In genomic region chr12:95715177-95715576, GRCh38 we compare ENCODE assay signal across 22 cellular contexts.
DNase-seq lines count a peak whose midpoint lies in the region; ATAC-seq, FAIRE-seq and TF ChIP-seq lines count a peak whose summit lies in the region.
"Had no signal": no experiment of that assay in that cellular context is flagged by ENCODE, and none has a peak within 500 bp of the region (broad histone marks: within the 10 kb centered on the region; RNA-seq: fewer than 3 reads in every experiment).

No MANE protein-coding gene starts in this region.

- H3K9me3 ChIP-seq in IMR-90 (ENCODE audit: control insufficient read depth, insufficient read depth, low read length) (no peaks in the 10 kb centered on the region), K562 (replicated peaks; ENCODE audit: control insufficient read depth, insufficient read depth, low read depth, low read length) (no peaks in the 10 kb centered on the region), trophoblast cell (ENCODE audit: insufficient read depth, low read depth, low read length) (peaks cover 2% of the 10 kb centered on the region)
- H3K9me3 ChIP-seq: BLaER1 had no signal

- H3K79me1 ChIP-seq in IMR-90 (ENCODE audit: low read depth in 1 of 2, low read length in 2 of 2), result peaks cover 0 to 14% of the 10 kb centered on the region in 2 experiments; a peak in 1 of 4 replicates
- no peaks in the 10 kb centered on the region for H3K79me1 ChIP-seq in trophoblast cell (ENCODE audit: low read length)

- POLR2A ChIA-PET in IMR-90 (lab: Charles Lee; ENCODE audit: unreplicated experiment), result no interaction called here
- POLR2A ChIA-PET in K562 (lab: Yijun Ruan, JAX), result no interaction called here

- BruUV-seq in IMR-90 (replicated peaks; lab: Mats Ljungman, UMichigan) (no TSS peak), K562 (replicated peaks; lab: Mats Ljungman, UMichigan) (no TSS peak)

- H2AFZ ChIP-seq in IMR-90 (replicated peaks; ENCODE audit: low read length, poor library complexity) (no peak overlapping the region), K562 (ENCODE audit: low read depth, low read length) (no peak overlapping the region), trophoblast cell (ENCODE audit: insufficient read depth, low read length, poor library complexity) (no peak overlapping the region)
- H2AFZ ChIP-seq: GM23248 had no signal

- TF ChIP-seq RAD21 in IMR-90 (IDR thresholded peaks at IDR 0.05; ENCODE audit: low read length) (no peak), K562 (CRISPR knock-in tag; conservative IDR thresholded peaks at IDR 0.05 in 1 of 2, IDR thresholded peaks at IDR 0.05 in 1 of 2) (no peak)

- no peak overlapping the region for H3K4me3 Mint-ChIP-seq in activated T-helper 2 cell treated with anti-CD3 and anti-CD28 coated beads, Interferon-gamma antibody, Interleukin-2, Interleukin-4, amounts not matched to agents 10 μg/mL and 5 μg/mL and 100 μg/mL, durations not matched to agents 14 hours and 24 hours and 36 hours (ENCODE audit: low read depth)
- H3K4me3 Mint-ChIP-seq: B cell; CD4-positive, alpha-beta T cell; CD8-positive, alpha-beta memory T cell had no signal

- H3K79me2 ChIP-seq in K562 (ENCODE audit: control insufficient read depth, insufficient read depth, low read length), result no peaks in the 10 kb centered on the region
- no peaks in the 10 kb centered on the region for H3K79me2 ChIP-seq in trophoblast cell (ENCODE audit: control insufficient read depth, insufficient read depth, low read length, poor library complexity)

- no peak overlapping the region for H3K18ac ChIP-seq in IMR-90 (ENCODE audit: low read depth, low read length)
- H3K18ac ChIP-seq in trophoblast cell (ENCODE audit: low read length), result no peak overlapping the region

- no peak overlapping the region for H3K27ac Mint-ChIP-seq in activated T-helper 2 cell treated with anti-CD3 and anti-CD28 coated beads, Interferon-gamma antibody, Interleukin-2, Interleukin-4, amounts not matched to agents 10 μg/mL and 5 μg/mL and 100 μg/mL, durations not matched to agents 14 hours and 24 hours and 36 hours
- H3K27ac Mint-ChIP-seq: B cell; CD4-positive, alpha-beta T cell had no signal

- H3K9ac ChIP-seq in IMR-90 (ENCODE audit: low read depth, low read length), result no peak overlapping the region
- no peak overlapping the region for H3K9ac ChIP-seq in K562 (ENCODE audit: insufficient read depth in 1 of 2, low read depth in 2 of 2, low read length in 2 of 2)
- H3K9ac ChIP-seq in trophoblast cell (ENCODE audit: low read length), result peak overlapping the region; percentile 15
- H3K9ac ChIP-seq: BLaER1, GM23248 had no signal

- no peaks in the 10 kb centered on the region for H3K36me3 Mint-ChIP-seq in activated T-helper 2 cell treated with anti-CD3 and anti-CD28 coated beads, Interferon-gamma antibody, Interleukin-2, Interleukin-4, amounts not matched to agents 10 μg/mL and 5 μg/mL and 100 μg/mL, durations not matched to agents 14 hours and 24 hours and 36 hours (ENCODE audit: low read depth)
- H3K36me3 Mint-ChIP-seq: CD8-positive, alpha-beta memory T cell had no signal

- ATAC-seq in IMR-90 (ENCODE audit: low read depth), result no peak
- no peak for ATAC-seq in K562
- ATAC-seq: GM12878, HCT116 had no signal

- no CpG with 5 or more reads among the region's 1 CpG for WGBS in IMR-90 (ENCODE audit: extremely low coverage in 2 of 2, insufficient read length in 1 of 2), 2 experiments
- WGBS in K562 (ENCODE audit: insufficient coverage, low coverage, missing lambda C conversion rate), result 0% methylated on average over 1 of the region's 1 CpG
- no CpG with 5 or more reads among the region's 1 CpG for WGBS in trophoblast cell (ENCODE audit: extremely low coverage, insufficient coverage, insufficient read length)

- dilution Hi-C loops in IMR-90 (cut with HindIII; ENCODE audit: low sequenced_read_pairs, unreplicated experiment), result no loop called here

- H3K23ac ChIP-seq in IMR-90 (ENCODE audit: low read depth, low read length) (peak overlapping the region; percentile 29; the same call in 1 of the 2 replicates), trophoblast cell (ENCODE audit: low read length) (no peak overlapping the region)

- TF ChIP-seq CTCF in IMR-90 (conservative IDR thresholded peaks at IDR 0.05; ENCODE audit: low read depth, low read length), result no peak
- TF ChIP-seq CTCF in K562 (IDR thresholded peaks at IDR 0.05 in 2 of 3, conservative IDR thresholded peaks at IDR 0.05 in 1 of 3; ENCODE audit: insufficient read depth in 2 of 3, low read depth in 1 of 3, low read length in 3 of 3), result no peak

- no peaks in the 10 kb centered on the region for H3K4me1 Mint-ChIP-seq in activated T-helper 2 cell treated with anti-CD3 and anti-CD28 coated beads, Interferon-gamma antibody, Interleukin-2, Interleukin-4, amounts not matched to agents 10 μg/mL and 5 μg/mL and 100 μg/mL, durations not matched to agents 14 hours and 24 hours and 36 hours (ENCODE audit: low read depth)
- H3K4me1 Mint-ChIP-seq: B cell; CD8-positive, alpha-beta memory T cell had no signal

- in situ Hi-C loops in IMR-90 (cut with MboI; ENCODE audit: low sequenced_read_pairs), result no loop called here
- in situ Hi-C loops in K562 (cut with MboI), result no loop called here

- H3K27me3 ChIP-seq in IMR-90 (ENCODE audit: control insufficient read depth, insufficient read depth, low read length) (no peaks in the 10 kb centered on the region), K562 (ENCODE audit: control insufficient read depth in 2 of 2, insufficient read depth in 2 of 2, low read length in 2 of 2) (no peaks in the 10 kb centered on the region), trophoblast cell (ENCODE audit: insufficient read depth, low read length) (no peaks in the 10 kb centered on the region)
- H3K27me3 ChIP-seq: BLaER1 had no signal

- H2BK5ac ChIP-seq in IMR-90 (ENCODE audit: low read depth, low read length, poor library complexity, severe bottlenecking), result no peak overlapping the region
- no peak overlapping the region for H2BK5ac ChIP-seq in trophoblast cell (ENCODE audit: low read depth, low read length, poor library complexity)

- H2BK20ac ChIP-seq in IMR-90 (ENCODE audit: low read depth, low read length), result no peak overlapping the region

- H2BK120ac ChIP-seq in IMR-90 (ENCODE audit: low read depth, low read length), result no peak overlapping the region
- H2BK120ac ChIP-seq in trophoblast cell (ENCODE audit: insufficient read depth, low read length, poor library complexity), result no peak overlapping the region

- H3K14ac ChIP-seq in IMR-90 (replicated peaks; ENCODE audit: low read depth, low read length) (0 out of 2 replicates have a peak overlapping the region, but pooled peaks have one; percentile 63), trophoblast cell (ENCODE audit: low read length) (no peak overlapping the region)

- H3K4ac ChIP-seq in IMR-90 (ENCODE audit: low read depth, low read length), result no peak overlapping the region
- H3K4ac ChIP-seq in trophoblast cell (ENCODE audit: low read depth, low read length), result no peak overlapping the region

- H3K27ac ChIP-seq in IMR-90 (ENCODE audit: insufficient read depth, low read length), result no peak overlapping the region
- H3K27ac ChIP-seq in K562 (ENCODE audit: extremely low read depth, low read depth, low read length), result no peak overlapping the region
- no peak overlapping the region for H3K27ac ChIP-seq in trophoblast cell (ENCODE audit: low read depth, low read length)
- H3K27ac ChIP-seq: BLaER1, C4-2B, GM23248 had no signal

- no peaks in the 10 kb centered on the region for H3K9me3 Mint-ChIP-seq in activated T-helper 2 cell treated with anti-CD3 and anti-CD28 coated beads, Interferon-gamma antibody, Interleukin-2, Interleukin-4, amounts not matched to agents 10 μg/mL and 5 μg/mL and 100 μg/mL, durations not matched to agents 14 hours and 24 hours and 36 hours
- H3K9me3 Mint-ChIP-seq: CD4-positive, alpha-beta T cell; CD8-positive, alpha-beta memory T cell had no signal

- FAIRE-seq in K562 (lab: Jason Lieb, UNC), result no peak
- FAIRE-seq: D721Med, GM12878, GM19239, H1 had no signal

- peaks cover 17% of the 10 kb centered on the region for H3K36me3 ChIP-seq in IMR-90 (ENCODE audit: control insufficient read depth, insufficient read depth, low read length)
- no peaks in the 10 kb centered on the region for H3K36me3 ChIP-seq in K562 (ENCODE audit: control insufficient read depth, insufficient read depth, low read length)
- no peaks in the 10 kb centered on the region for H3K36me3 ChIP-seq in trophoblast cell (ENCODE audit: control insufficient read depth in 1 of 2, insufficient read depth in 2 of 2, low read length in 2 of 2)
- H3K36me3 ChIP-seq: BLaER1 had no signal

- H2BK12ac ChIP-seq in trophoblast cell (ENCODE audit: low read length), result no peak overlapping the region

- H3K4me1 ChIP-seq in IMR-90 (ENCODE audit: control insufficient read depth, insufficient read depth, low read length) (no peaks in the 10 kb centered on the region), K562 (replicated peaks in 1 of 2; ENCODE audit: control insufficient read depth in 2 of 2, insufficient read depth in 2 of 2, low read length in 2 of 2) (no peaks in the 10 kb centered on the region), trophoblast cell (ENCODE audit: control insufficient read depth in 1 of 2, insufficient read depth in 2 of 2, low read length in 2 of 2) (peaks cover 0 to 1% of the 10 kb centered on the region in 2 experiments)
- H3K4me1 ChIP-seq: BLaER1 had no signal

- CTCF ChIA-PET in IMR-90 (lab: Yijun Ruan, JAX), result interaction anchor here (0.7 kb wide), 1 partner anchor 82 kb away, joined by 3 read pairs; no protein-coding TSS in a partner anchor
- CTCF ChIA-PET in K562 (lab: Yijun Ruan, JAX; ENCODE audit: low intra/inter-chr PET ratio), result no interaction called here

- H2AK5ac ChIP-seq in IMR-90 (ENCODE audit: low read depth, low read length) (peak overlapping the region; percentile 69; the same call in 1 of the 2 replicates), trophoblast cell (ENCODE audit: low read length) (no peak overlapping the region)

- H3K4me2 ChIP-seq in IMR-90 (ENCODE audit: low read depth, low read length), result no peak overlapping the region
- H3K4me2 ChIP-seq in K562 (ENCODE audit: insufficient read depth, low read length), result no peak overlapping the region
- H3K4me2 ChIP-seq in trophoblast cell (ENCODE audit: low read length), result no peak overlapping the region
- H3K4me2 ChIP-seq: BLaER1 had no signal

- DNase-seq in IMR-90 (no peak), K562 (ENCODE audit: extremely low read depth in 1 of 4, low spot score in 3 of 4) (no peak), trophoblast cell (no peak), SW480 (ENCODE audit: low spot score) (no peak), NCI-H2107 treated with DMSO at 0.1 percent for 48 hours (lab: John Stamatoyannopoulos, UW; ENCODE audit: unreplicated experiment) (no peak)
- DNase-seq in activated T-helper 2 cell treated with anti-CD3 and anti-CD28 coated beads, Interferon-gamma antibody, Interleukin-2, Interleukin-4, amounts not matched to agents 10 μg/mL and 5 μg/mL and 100 μg/mL, durations not matched to agents 14 hours and 24 hours and 36 hours (ENCODE audit: low spot score), result no peak
- DNase-seq: CD4-positive, alpha-beta T cell; CD8-positive, alpha-beta memory T cell; DMS 273 treated with DMSO at 0.1 percent for 48 hours; DMS79; EL; GDM1; GM23248; H7 had no signal

- H4K20me1 ChIP-seq in IMR-90 (ENCODE audit: insufficient read depth, low read length), result no peaks in the 10 kb centered on the region
- no peaks in the 10 kb centered on the region for H4K20me1 ChIP-seq in K562 (replicated peaks; ENCODE audit: control insufficient read depth, insufficient read depth, low read length)
- H4K20me1 ChIP-seq: BLaER1 had no signal

- no peak overlapping the region for H4K12ac ChIP-seq in trophoblast cell (ENCODE audit: low read depth, low read length)

- no peak overlapping the region for H2AK9ac ChIP-seq in IMR-90 (replicated peaks; ENCODE audit: low read depth, low read length, poor library complexity)

- TF ChIP-seq EP300 in K562 (IDR thresholded peaks at IDR 0.05; ENCODE audit: low read length), result no peak

- H3K56ac ChIP-seq in IMR-90 (ENCODE audit: extremely low read depth, insufficient read depth, low read length), result no peak overlapping the region

- H4K5ac ChIP-seq in IMR-90 (ENCODE audit: low read depth, low read length), result no peak overlapping the region

- no peak overlapping the region for H2BK15ac ChIP-seq in IMR-90 (ENCODE audit: low read depth, low read length)

- H3K27me3 Mint-ChIP-seq in activated T-helper 2 cell treated with anti-CD3 and anti-CD28 coated beads, Interferon-gamma antibody, Interleukin-2, Interleukin-4, amounts not matched to agents 10 μg/mL and 5 μg/mL and 100 μg/mL, durations not matched to agents 14 hours and 24 hours and 36 hours (ENCODE audit: low read depth), result peaks cover 5% of the 10 kb centered on the region

- H3K4me3 ChIP-seq in IMR-90 (ENCODE audit: insufficient read depth, low read depth, low read length) (no peak overlapping the region), K562 (no peak overlapping the region), trophoblast cell (ENCODE audit: low read depth, low read length) (no peak overlapping the region)
- H3K4me3 ChIP-seq: BLaER1, GM12878, GM23248 had no signal

- intact Hi-C loops in IMR-90 (cut with micrococcal nuclease) (no loop called here), K562 (cut with micrococcal nuclease) (no loop called here)
- intact Hi-C loops in activated T-helper 2 cell treated with anti-CD3 and anti-CD28 coated beads, Interferon-gamma antibody, Interleukin-2, Interleukin-4, amounts not matched to agents 10 μg/mL and 5 μg/mL and 100 μg/mL, durations not matched to agents 14 hours and 24 hours and 36 hours (cut with micrococcal nuclease), result no loop called here

- H4K91ac ChIP-seq in IMR-90 (ENCODE audit: insufficient read depth, low read depth, low read length), result no peak overlapping the region
- no peak overlapping the region for H4K91ac ChIP-seq in trophoblast cell (ENCODE audit: low read depth, low read length)

- no peak for TF ChIP-seq POLR2A in IMR-90 (IDR thresholded peaks at IDR 0.05; ENCODE audit: low read depth, low read length)
- TF ChIP-seq POLR2A in K562 (conservative IDR thresholded peaks at IDR 0.05), result no peak

- H4K8ac ChIP-seq in IMR-90 (ENCODE audit: low read depth in 2 of 2, low read length in 2 of 2) (0 out of 4 replicates have a peak overlapping the region, but pooled peaks of 1 of the 2 experiments have one; percentile 33), trophoblast cell (ENCODE audit: low read depth, low read length) (no peak overlapping the region)

- H3K9me1 ChIP-seq in IMR-90 (ENCODE audit: insufficient read depth, low read length), result peaks cover 2% of the 10 kb centered on the region; the same call in 1 of the 2 replicates
- H3K9me1 ChIP-seq in K562 (ENCODE audit: control insufficient read depth, insufficient read depth, low read length), result no peaks in the 10 kb centered on the region
